22 cellular contexts compared by ENCODE assay signal in genomic region chr16:56510544-56510943, GRCh38. TPM values are rescaled to one million over a fixed set of nuclear protein-coding genes. Genes with fewer than 3 reads are reported as not detected.
DNase-seq lines count a peak whose midpoint lies in the region; ATAC-seq and TF ChIP-seq lines count a peak whose summit lies in the region.
"Had no signal": no experiment of that assay in that cellular context is flagged by ENCODE, and none has a peak within 500 bp of the region (broad histone marks: within the 10 kb centered on the region; RNA-seq: fewer than 3 reads in every experiment).

No MANE protein-coding gene starts in this region.

- 81 to 93% methylated on average over 2 of the region's 2 CpGs for WGBS in heart right ventricle, 2 donors

- peaks cover 80% of the 10 kb centered on the region for H3K36me3 Mint-ChIP-seq in nephron progenitor cell (ENCODE audit: low read depth)

- H3K4me1 ChIP-seq in heart right ventricle, result peaks cover 0 to 22% (median 7%) of the 10 kb centered on the region in 9 donors

- peak overlapping the region in 3 of 59 donors; percentile 7 to 15 (median 10) for H3K4me3 ChIP-seq in dorsolateral prefrontal cortex
- no peak overlapping the region for H3K4me3 ChIP-seq in heart right ventricle
- H3K4me3 ChIP-seq: BLaER1, GM12878 had no signal

- DNase-seq in dorsolateral prefrontal cortex, result no peak
- no peak for DNase-seq in nephron progenitor cell
- no peak for DNase-seq in substantia nigra (lab: John Stamatoyannopoulos, UW)
- no peak for DNase-seq in nucleus accumbens (lab: John Stamatoyannopoulos, UW)
- DNase-seq in NCI-H82 (lab: John Stamatoyannopoulos, UW), result no peak
- DNase-seq in heart right ventricle, result no peak
- DNase-seq: CD4-positive, alpha-beta memory T cell; DND-41; H7; NCI-H1105; NCI-H146; NCI-H2029; NCI-H226; NCI-H524; NCI-H774 had no signal

- H3K9me3 ChIP-seq in heart right ventricle, result no peaks in the 10 kb centered on the region
- H3K9me3 ChIP-seq: BLaER1 had no signal

- H3K27me3 ChIP-seq in dorsolateral prefrontal cortex, result no peaks in the 10 kb centered on the region
- H3K27me3 ChIP-seq in heart right ventricle, result no peaks in the 10 kb centered on the region
- H3K27me3 ChIP-seq: BLaER1 had no signal

- peaks cover 7% of the 10 kb centered on the region for H3K9me3 Mint-ChIP-seq in nephron progenitor cell
- H3K9me3 Mint-ChIP-seq: CD4-positive, alpha-beta memory T cell had no signal

- no peak overlapping the region for H3K4me3 Mint-ChIP-seq in nephron progenitor cell
- H3K4me3 Mint-ChIP-seq: CD4-positive, alpha-beta memory T cell had no signal

- no peak for ATAC-seq in heart right ventricle
- ATAC-seq in HG02840 (IDR thresholded peaks at IDR 0.05; ENCODE audit: low FRiP score, unreplicated experiment), result no peak
- ATAC-seq: GM12878, Panc1 had no signal

- no peaks in the 10 kb centered on the region for H3K27me3 Mint-ChIP-seq in nephron progenitor cell (ENCODE audit: low read depth, poor library complexity)
- H3K27me3 Mint-ChIP-seq: CD4-positive, alpha-beta memory T cell had no signal

- peak overlapping the region; percentile 73 for H3K27ac Mint-ChIP-seq in nephron progenitor cell
- H3K27ac Mint-ChIP-seq: CD4-positive, alpha-beta memory T cell had no signal

- peaks cover 9% of the 10 kb centered on the region for H3K4me1 Mint-ChIP-seq in nephron progenitor cell

- TF ChIP-seq CTCF in dorsolateral prefrontal cortex (IDR thresholded peaks at IDR 0.05 in 54 of 56, conservative IDR thresholded peaks at IDR 0.05 in 2 of 56; ENCODE audit: low read depth in 1 of 56, partially characterized antibody in 56 of 56) (no peak), nephron progenitor cell (IDR thresholded peaks at IDR 0.05) (no peak), heart right ventricle (IDR thresholded peaks at IDR 0.05) (no peak)

- H3K36me3 ChIP-seq in heart right ventricle, result peaks cover 0 to 82% (median 36%) of the 10 kb centered on the region in 9 donors

- intact Hi-C loops in dorsolateral prefrontal cortex (cut with DNase I), result no loop called here
- intact Hi-C loops in heart right ventricle (cut with DNase I), result loop anchor here in 5 of 10 donors (5.0 to 10.0 kb wide), 3 partner anchors 84 to 194 kb away; no protein-coding TSS in a partner anchor

- peak overlapping the region; percentile 86 for H3K27ac ChIP-seq in angular gyrus (ENCODE audit: low read depth, low read length)
- peak overlapping the region in 58 of 59 donors; percentile 39 to 99 (median 80) for H3K27ac ChIP-seq in dorsolateral prefrontal cortex
- peak overlapping the region; percentile 81 for H3K27ac ChIP-seq in substantia nigra (ENCODE audit: low read depth, low read length, poor library complexity, severe bottlenecking)
- no peak overlapping the region for H3K27ac ChIP-seq in heart right ventricle
- H3K27ac ChIP-seq: BLaER1, KMS-11 had no signal

RNA-seq across cellular contexts. Expression of gene BBS2, which starts 9.3 kb away (rescaled TPM):
- total RNA-seq in dorsolateral prefrontal cortex (100 to 1,000 TPM; 104 to 260 (median 168) TPM), heart right ventricle (10 to 100 TPM; 37.7 to 75.9 (median 60.1) TPM)
- polyA plus RNA-seq in heart right ventricle, result 10 to 100 TPM; 11.7 to 33.0 TPM

RNA-seq across cellular contexts. Expression of gene MT4, which starts 54.3 kb away (rescaled TPM):
- total RNA-seq in dorsolateral prefrontal cortex, result not detected
- not detected for total RNA-seq in heart right ventricle
- not detected for polyA plus RNA-seq in heart right ventricle
- total RNA-seq: CD4-positive, alpha-beta memory T cell; GM12878; H7; HT1080 had no signal
- polyA plus RNA-seq: CD4-positive, alpha-beta memory T cell; GM12878 had no signal

RNA-seq across cellular contexts. Expression of gene OGFOD1, which starts 59.2 kb away (rescaled TPM):
- 10 to 100 TPM; 22.7 to 51.6 (median 35.8) TPM for total RNA-seq in dorsolateral prefrontal cortex
- 10 to 100 TPM; 24.2 to 41.0 (median 36.8) TPM for total RNA-seq in heart right ventricle
- 10 to 100 TPM in 1 of 2 donors, 1 to 10 TPM in 1; 8.9 to 17.5 TPM for polyA plus RNA-seq in heart right ventricle

RNA-seq across cellular contexts. Expression of gene NUDT21, which starts 59.4 kb away (rescaled TPM):
- total RNA-seq in dorsolateral prefrontal cortex (100 to 1,000 TPM in 109 of 120 experiments, 10 to 100 TPM in 11; 78.4 to 168 (median 131) TPM), heart right ventricle (10 to 100 TPM; 59.2 to 74.7 (median 63.4) TPM)
- polyA plus RNA-seq in heart right ventricle, result 10 to 100 TPM in 1 of 2 donors, 1 to 10 TPM in 1; 9.3 to 26.4 TPM

Comparison
In these comparisons a context has a peak if more than half of its experiments do, and no peak if none do; other contexts are left out.
1. H3K27ac ChIP-seq: peak in angular gyrus (single experiment), dorsolateral prefrontal cortex (58 of 59) and substantia nigra (single experiment); none in heart right ventricle (0 of 10).